9 cellular contexts compared by ENCODE assay signal in genomic region chr20:44208770-44209169, GRCh38. TPM values are rescaled to one million over a fixed set of nuclear protein-coding genes. Genes with fewer than 3 reads are reported as not detected.
A peak's percentile ranks its signal among the peaks of the same experiment; 100 is the strongest.
DNase-seq lines count a peak whose midpoint lies in the region; ATAC-seq and TF ChIP-seq lines count a peak whose summit lies in the region.
"Had no signal": no experiment of that assay in that cellular context is flagged by ENCODE, and none has a peak within 500 bp of the region (broad histone marks: within the 10 kb centered on the region; RNA-seq: fewer than 3 reads in every experiment).

No MANE protein-coding gene starts in this region.

- H2AFZ ChIP-seq in SU-DHL-6 (ENCODE audit: low read depth, low read length, severe bottlenecking) (no peak overlapping the region), smooth muscle cell (ENCODE audit: low read depth) (no peak overlapping the region)

- no peaks in the 10 kb centered on the region for H3K9me2 ChIP-seq in SU-DHL-6 (replicated peaks; ENCODE audit: insufficient read depth, low read length)

- H3F3A ChIP-seq in SU-DHL-6 (ENCODE audit: insufficient read depth) = peaks cover 5% of the 10 kb centered on the region; the same call in 1 of the 2 replicates
- H3F3A ChIP-seq in smooth muscle cell (ENCODE audit: low read depth) = peaks cover 5% of the 10 kb centered on the region

- peaks cover 23% of the 10 kb centered on the region for H4K20me1 ChIP-seq in SU-DHL-6 (ENCODE audit: low read depth, low read length)
- peaks cover 38% of the 10 kb centered on the region for H4K20me1 ChIP-seq in smooth muscle cell (ENCODE audit: low read depth)

- no peak for TF ChIP-seq CTCF in SU-DHL-6 (IDR thresholded peaks at IDR 0.05; ENCODE audit: insufficient read depth, low read length, poor library complexity, severe bottlenecking)
- TF ChIP-seq CTCF in fibroblast of pulmonary artery (IDR thresholded peaks at IDR 0.05; ENCODE audit: low read length, missing control alignments) = no peak
- no peak for TF ChIP-seq CTCF in smooth muscle cell (IDR thresholded peaks at IDR 0.05; ENCODE audit: borderline replicate concordance, insufficient read depth, poor library complexity, severe bottlenecking)

- H3K27ac ChIP-seq in SU-DHL-6 (ENCODE audit: low read depth, low read length) (no peak overlapping the region), smooth muscle cell (ENCODE audit: low read depth) (peak overlapping the region; percentile 93)

- peak overlapping the region; percentile 93 for H3K9ac ChIP-seq in SU-DHL-6 (ENCODE audit: low read length)
- no peak overlapping the region for H3K9ac ChIP-seq in smooth muscle cell (ENCODE audit: low read depth)

- H3K79me2 ChIP-seq in SU-DHL-6 (ENCODE audit: insufficient read depth, low read length) (peaks cover 51% of the 10 kb centered on the region), smooth muscle cell (ENCODE audit: low read depth) (peaks cover 55% of the 10 kb centered on the region)

- peak overlapping the region; percentile 91 for H3K4me2 ChIP-seq in SU-DHL-6 (ENCODE audit: low read depth, low read length, poor library complexity, severe bottlenecking)
- H3K4me2 ChIP-seq in smooth muscle cell = peak overlapping the region; percentile 86

- WGBS in smooth muscle cell (ENCODE audit: low lambda C conversion rate) = 60% methylated on average over 7 of the region's 7 CpGs

- no peak for ATAC-seq in HG03159 (IDR thresholded peaks at IDR 0.05; ENCODE audit: unreplicated experiment)

- no peaks in the 10 kb centered on the region for H3K27me3 ChIP-seq in SU-DHL-6 (ENCODE audit: low read length)
- no peaks in the 10 kb centered on the region for H3K27me3 ChIP-seq in smooth muscle cell (ENCODE audit: low read depth)

- H3K4me1 ChIP-seq in smooth muscle cell (ENCODE audit: low read depth) = peaks cover 31% of the 10 kb centered on the region

- H3K9me3 ChIP-seq in SU-DHL-6 (ENCODE audit: insufficient read depth, low read length) (no peaks in the 10 kb centered on the region), smooth muscle cell (replicated peaks; ENCODE audit: low read depth) (no peaks in the 10 kb centered on the region)

- H3K36me3 ChIP-seq in SU-DHL-6 (ENCODE audit: low read length) = peaks cover 4% of the 10 kb centered on the region; the same call in 1 of the 2 replicates
- no peaks in the 10 kb centered on the region for H3K36me3 ChIP-seq in smooth muscle cell (ENCODE audit: low read depth)

- DNase-seq in DMS 273 (lab: John Stamatoyannopoulos, UW; ENCODE audit: unreplicated experiment) = peak; percentile 35
- no peak for DNase-seq in DMS 273 treated with DMSO at 0.1 percent for 48 hours (lab: John Stamatoyannopoulos, UW)
- no peak for DNase-seq in fibroblast of pulmonary artery (ENCODE audit: low read depth)
- DNase-seq in smooth muscle cell (lab: John Stamatoyannopoulos, UW; ENCODE audit: unreplicated experiment) = no peak
- no peak for DNase-seq in inferior parietal cortex (ENCODE audit: extremely low spot score)
- no peak for DNase-seq in DMS153 (lab: John Stamatoyannopoulos, UW)

- peak overlapping the region; percentile 97 for H3K4me3 ChIP-seq in SU-DHL-6 (ENCODE audit: insufficient read depth, low read length, poor library complexity, severe bottlenecking)
- peak overlapping the region; percentile 95 for H3K4me3 ChIP-seq in fibroblast of pulmonary artery (replicated peaks; ENCODE audit: low read depth, low read length)
- peak overlapping the region; percentile 75 for H3K4me3 ChIP-seq in smooth muscle cell

RNA-seq across cellular contexts. Expression of gene OSER1, which starts 1.8 kb away (rescaled TPM):
- total RNA-seq in smooth muscle cell = 32.8 and 42.3 TPM in 2 replicates
- polyA plus RNA-seq in smooth muscle cell = 33.1 and 37.6 TPM in 2 replicates

RNA-seq across cellular contexts. Expression of gene JPH2, which starts 21.8 kb away (rescaled TPM):
- total RNA-seq in smooth muscle cell = 3.9 and 4.4 TPM in 2 replicates
- polyA plus RNA-seq in smooth muscle cell = 6.0 and 7.4 TPM in 2 replicates

RNA-seq across cellular contexts. Expression of gene GDAP1L1, which starts 38.3 kb away (rescaled TPM):
- 0.67 TPM in 1 of 2 replicates, not detected in the other for total RNA-seq in smooth muscle cell
- 0.58 TPM in 1 of 2 replicates, not detected in the other for polyA plus RNA-seq in smooth muscle cell
- total RNA-seq: dermis microvascular lymphatic vessel endothelial cell had no signal
